In genomic region chr14:65976771-65977170, GRCh38 we compare ENCODE assay signal across 18 cellular contexts.
DNase-seq lines count a peak whose midpoint lies in the region; ATAC-seq and TF ChIP-seq lines count a peak whose summit lies in the region.
"Had no signal": no experiment of that assay in that cellular context is flagged by ENCODE, and none has a peak within 500 bp of the region (broad histone marks: within the 10 kb centered on the region; RNA-seq: fewer than 3 reads in every experiment).

No MANE protein-coding gene starts in this region.

- DNase-seq in Daoy (ENCODE audit: low read depth) = peak; percentile 88
- peak; percentile 6 for DNase-seq in MG63
- peak; percentile 98 for DNase-seq in SK-N-MC (ENCODE audit: low read depth, low spot score)
- DNase-seq in fibroblast of the aortic adventitia (ENCODE audit: low read depth) = peak; percentile 9
- DNase-seq in naive thymus-derived CD8-positive, alpha-beta T cell = no peak
- DNase-seq in NCI-H187 treated with DMSO at 0.1 percent for 48 hours (lab: John Stamatoyannopoulos, UW) = no peak
- no peak for DNase-seq in mesenteric fat pad (ENCODE audit: low spot score)
- DNase-seq: DMS 273 treated with DMSO at 0.1 percent for 48 hours, H9, NCI-H1092 treated with DMSO at 0.1 percent for 48 hours, NCI-H1930, NCI-H226, NCI-H526, PC-9 had no signal

- H3K36me3 Mint-ChIP-seq in naive thymus-derived CD8-positive, alpha-beta T cell = peaks cover 0 to 10% (median 9%) of the 10 kb centered on the region in 3 donors

- no peaks in the 10 kb centered on the region for H3K27me3 ChIP-seq in MG63
- H3K27me3 ChIP-seq: BLaER1 treated with 17β-estradiol and CSF1 and Interleukin-3, amounts not matched to agents 10 nM and 100 nM had no signal

- H3K4me3 ChIP-seq in MG63 (no peak overlapping the region), SK-N-MC (peak overlapping the region; percentile 71), fibroblast of the aortic adventitia (ENCODE audit: low read depth, low read length) (no peak overlapping the region)
- H3K4me3 ChIP-seq: BLaER1 treated with 17β-estradiol and CSF1 and Interleukin-3, amounts not matched to agents 10 nM and 100 nM; PC-9 had no signal

- peaks cover 0 to 21% (median 11%) of the 10 kb centered on the region in 9 donors for H3K9me3 Mint-ChIP-seq in naive thymus-derived CD8-positive, alpha-beta T cell

- H3K27ac Mint-ChIP-seq in naive thymus-derived CD8-positive, alpha-beta T cell = no peak overlapping the region
- H3K27ac Mint-ChIP-seq: H9; T-helper 1 cell treated with Interleukin-12 subunit alpha and Interleukin-12 subunit beta and Interleukin-4 antibody, amounts not matched to agents 30 μg/mL and 1 μg/mL, for 36 hours had no signal

- H3K9ac ChIP-seq in SK-N-MC (ENCODE audit: insufficient read length) = peak overlapping the region; percentile 59
- H3K9ac ChIP-seq: BLaER1 treated with 17β-estradiol and CSF1 and Interleukin-3, amounts not matched to agents 10 nM and 100 nM had no signal

- ATAC-seq in naive thymus-derived CD8-positive, alpha-beta T cell = no peak
- ATAC-seq in HG03196 (IDR thresholded peaks at IDR 0.05; ENCODE audit: unreplicated experiment) = no peak
- ATAC-seq: Right ventricle myocardium inferior had no signal

- H3K9me3 ChIP-seq in MG63 = no peaks in the 10 kb centered on the region
- H3K9me3 ChIP-seq in SK-N-MC (ENCODE audit: low read depth, low read length) = no peaks in the 10 kb centered on the region

- peaks cover 0 to 5% (median 3%) of the 10 kb centered on the region in 4 donors for H3K4me1 Mint-ChIP-seq in naive thymus-derived CD8-positive, alpha-beta T cell

- TF ChIP-seq CTCF in fibroblast of the aortic adventitia (IDR thresholded peaks at IDR 0.05; ENCODE audit: insufficient read depth, low read length) = no peak

- peak overlapping the region; percentile 88 for H3K27ac ChIP-seq in SK-N-MC
- H3K27ac ChIP-seq: BLaER1 treated with 17β-estradiol and CSF1 and Interleukin-3, amounts not matched to agents 10 nM and 100 nM; PC-9 had no signal

- H3K27me3 Mint-ChIP-seq in naive thymus-derived CD8-positive, alpha-beta T cell = peaks cover 0 to 3% (median 0%) of the 10 kb centered on the region in 5 donors

- POLR2A ChIA-PET in naive thymus-derived CD8-positive, alpha-beta T cell (lab: Charles Lee) = no interaction called here

- H3K36me3 ChIP-seq in MG63 (no peaks in the 10 kb centered on the region), SK-N-MC (ENCODE audit: insufficient read depth, low read length) (no peaks in the 10 kb centered on the region)
- H3K36me3 ChIP-seq: BLaER1 treated with 17β-estradiol and CSF1 and Interleukin-3, amounts not matched to agents 10 nM and 100 nM had no signal

- H3K4me3 Mint-ChIP-seq in naive thymus-derived CD8-positive, alpha-beta T cell = no peak overlapping the region
- H3K4me3 Mint-ChIP-seq: H9; T-helper 1 cell treated with Interleukin-12 subunit alpha and Interleukin-12 subunit beta and Interleukin-4 antibody, amounts not matched to agents 30 μg/mL and 1 μg/mL, for 36 hours had no signal

Comparison
In these comparisons a context has a peak if more than half of its experiments do, and no peak if none do; other contexts are left out.
1. DNase-seq: peak in Daoy (single experiment), MG63 (single experiment), SK-N-MC (single experiment) and fibroblast of the aortic adventitia (single experiment); none in naive thymus-derived CD8-positive, alpha-beta T cell (0 of 10), NCI-H187 treated with DMSO at 0.1 percent for 48 hours (single experiment) and mesenteric fat pad (single experiment).